8 cellular contexts compared by ENCODE assay signal in genomic region chr13:27920677-27921420, GRCh38. TPM values are rescaled to one million over a fixed set of nuclear protein-coding genes. Genes with fewer than 3 reads are reported as not detected.
DNase-seq lines count a peak whose midpoint lies in the region; ATAC-seq and TF ChIP-seq lines count a peak whose summit lies in the region.

No MANE protein-coding gene starts in this region.

- CTCF ChIA-PET in AG04449 (lab: Yijun Ruan, JAX) (interaction anchor here (1.3 to 1.9 kb wide), 2 partner anchors 33 to 36 kb away, joined by 3 to 10 read pairs; no protein-coding TSS in a partner anchor), OCI-LY7 (lab: Charles Lee; ENCODE audit: unreplicated experiment) (no interaction called here)

- H3K4me1 ChIP-seq in GM23338 (ENCODE audit: insufficient read depth) (peaks cover 48% of the 10 kb centered on the region; the same call in 1 of the 2 replicates), thoracic aorta (ENCODE audit: control insufficient read depth in 1 of 2, low read depth in 2 of 2) (peaks cover 22 to 45% of the 10 kb centered on the region in 2 donors), OCI-LY7 (ENCODE audit: insufficient read depth, low read length, poor library complexity, severe bottlenecking) (no peaks in the 10 kb centered on the region)

- H3K9me3 ChIP-seq in thoracic aorta: no peaks in the 10 kb centered on the region
- H3K9me3 ChIP-seq in OCI-LY7 (ENCODE audit: low read length): no peaks in the 10 kb centered on the region

- peak overlapping the region; percentile 62 for H3K4me3 Mint-ChIP-seq in GM23338
- H3K4me3 Mint-ChIP-seq in activated naive CD8-positive, alpha-beta T cell: peak overlapping the region; percentile 84

- peaks cover 35% of the 10 kb centered on the region for H4K20me1 ChIP-seq in GM23338 (replicated peaks; ENCODE audit: insufficient read depth)
- no peaks in the 10 kb centered on the region for H4K20me1 ChIP-seq in OCI-LY7 (ENCODE audit: insufficient read depth, low read length)

- POLR2A ChIA-PET in AG04449 (lab: Yijun Ruan, JAX) (interaction anchor here (1.1 kb wide), 1 partner anchor 50 kb away, joined by 3 read pairs; no protein-coding TSS in a partner anchor), OCI-LY7 (lab: Charles Lee) (no interaction called here)

- no peak overlapping the region for H3K27ac Mint-ChIP-seq in GM23338
- H3K27ac Mint-ChIP-seq in activated naive CD8-positive, alpha-beta T cell: no peak overlapping the region

- peaks cover 7% of the 10 kb centered on the region; the same call in 2 of the 3 replicates for H3K9me3 Mint-ChIP-seq in GM23338
- H3K9me3 Mint-ChIP-seq in activated naive CD8-positive, alpha-beta T cell (ENCODE audit: low read depth): no peaks in the 10 kb centered on the region

- H3K27ac ChIP-seq in GM23338 (ENCODE audit: low read depth) (no peak overlapping the region), thoracic aorta (no peak overlapping the region), OCI-LY7 (ENCODE audit: low read depth, low read length, poor library complexity, severe bottlenecking) (no peak overlapping the region)

- peaks cover 44% of the 10 kb centered on the region for H3K4me1 Mint-ChIP-seq in GM23338
- peaks cover 38% of the 10 kb centered on the region for H3K4me1 Mint-ChIP-seq in activated naive CD8-positive, alpha-beta T cell (ENCODE audit: low read depth)

- H3K4me3 ChIP-seq in AG04449 (ENCODE audit: low read depth, low read length) (peak overlapping the region; percentile 32), GM23338 (peak overlapping the region; percentile 50), thoracic aorta (peak overlapping the region; percentile 67), OCI-LY7 (ENCODE audit: low read depth, low read length, poor library complexity, severe bottlenecking) (no peak overlapping the region)

- H3K79me2 ChIP-seq in GM23338 (replicated peaks; ENCODE audit: insufficient read depth) (no peaks in the 10 kb centered on the region), OCI-LY7 (ENCODE audit: insufficient read depth, low read depth, low read length) (no peaks in the 10 kb centered on the region)

- peaks cover 98% of the 10 kb centered on the region for H3K27me3 Mint-ChIP-seq in GM23338 (ENCODE audit: insufficient read depth, low read depth, poor library complexity)
- H3K27me3 Mint-ChIP-seq in activated naive CD8-positive, alpha-beta T cell: peaks cover 44% of the 10 kb centered on the region

- DNase-seq in AG04449 (ENCODE audit: low read depth, low spot score) (no peak), GM23338 (ENCODE audit: low spot score) (peak; percentile 52), left kidney (ENCODE audit: low read depth, low spot score) (peak; percentile 63), thoracic aorta (ENCODE audit: low spot score) (no peak), OCI-LY7 (ENCODE audit: low spot score) (no peak)
- no peak for DNase-seq in activated CD4-positive, alpha-beta T cell treated with anti-CD3 and anti-CD28 coated beads for 1 hour

- H3K36me3 ChIP-seq in GM23338 (ENCODE audit: insufficient read depth) (no peaks in the 10 kb centered on the region), thoracic aorta (no peaks in the 10 kb centered on the region), OCI-LY7 (ENCODE audit: insufficient read depth, low read length) (no peaks in the 10 kb centered on the region)

- H3K4me2 ChIP-seq in GM23338 (peak overlapping the region; percentile 73), OCI-LY7 (ENCODE audit: low read length) (no peak overlapping the region)

- H3K9me2 ChIP-seq in GM23338 (ENCODE audit: insufficient read depth) (no peaks in the 10 kb centered on the region), OCI-LY7 (ENCODE audit: insufficient read depth, low read length) (no peaks in the 10 kb centered on the region)

- H2AFZ ChIP-seq in GM23338 (peak overlapping the region; percentile 52; the same call in 1 of the 2 replicates), OCI-LY7 (ENCODE audit: low read length) (no peak overlapping the region)

- peaks cover 44% of the 10 kb centered on the region; the same call in 1 of the 2 replicates for H3F3A ChIP-seq in GM23338 (replicated peaks; ENCODE audit: low read depth)

- intact Hi-C loops in OCI-LY7 (cut with micrococcal nuclease; ENCODE audit: unreplicated experiment): no loop called here

- ATAC-seq in GM23338 (peak; percentile 11), thoracic aorta (ENCODE audit: insufficient number of reproducible peaks, low FRiP score, low read depth) (no peak), GM19397 (IDR thresholded peaks at IDR 0.05; ENCODE audit: unreplicated experiment) (no peak)

- TF ChIP-seq CTCF in AG04449 (IDR thresholded peaks at IDR 0.05; ENCODE audit: insufficient read depth, low read length, missing control alignments) (no peak), GM23338 (conservative IDR thresholded peaks at IDR 0.05; ENCODE audit: low read depth in 2 of 2) (no peak), thoracic aorta (IDR thresholded peaks at IDR 0.05) (no peak), OCI-LY7 (conservative IDR thresholded peaks at IDR 0.05; ENCODE audit: low read length) (no peak)

- H3K27me3 ChIP-seq in GM23338 (ENCODE audit: insufficient read depth) (peaks cover 100% of the 10 kb centered on the region), thoracic aorta (replicated peaks; ENCODE audit: insufficient read depth) (peaks cover 7% of the 10 kb centered on the region)

- BruUV-seq in OCI-LY7 (replicated peaks; lab: Mats Ljungman, UMichigan): no TSS peak

- H3K36me3 Mint-ChIP-seq in GM23338 (ENCODE audit: low read depth): no peaks in the 10 kb centered on the region; the same call in 1 of the 3 replicates
- no peaks in the 10 kb centered on the region for H3K36me3 Mint-ChIP-seq in activated naive CD8-positive, alpha-beta T cell

TF ChIP-seq in GM23338, 12 proteins besides CTCF, POLR2A, EP300 and RAD21 (continues in another document):
- TF ChIP-seq JUNB (IDR thresholded peaks at IDR 0.05; ENCODE audit: unreplicated experiment) (no peak), REST (IDR thresholded peaks at IDR 0.05; ENCODE audit: unreplicated experiment) (no peak), EZH2 (IDR thresholded peaks at IDR 0.05; ENCODE audit: low read depth, unreplicated experiment) (peak; percentile 98)

RNA-seq across cellular contexts. Expression of gene PDX1, which starts 1.0 kb away (rescaled TPM):
- total RNA-seq in GM23338 (2014; rRNA removed; shearing (Covaris generic)): not detected in 2 replicates
- not detected in 2 replicates for polyA plus RNA-seq in GM23338 (2016; fragmentation: Nextera tagmentation; extraction: Ambion mirVana)
- under 1 TPM in 1 of 2 donors, not detected in 1; 0.28 TPM for total RNA-seq in thoracic aorta
- total RNA-seq in OCI-LY7 (2014; rRNA removed; shearing (Covaris generic)): not detected in 2 replicates
- not detected in 2 replicates for total RNA-seq in OCI-LY7 (2022)

RNA-seq across cellular contexts. Expression of gene CDX2, which starts 48.3 kb away (rescaled TPM):
- total RNA-seq in GM23338 (2014; rRNA removed; shearing (Covaris generic)): not detected in 2 replicates
- polyA plus RNA-seq in GM23338 (2016; fragmentation: Nextera tagmentation; extraction: Ambion mirVana): 0.12 TPM in 1 of 2 replicates, not detected in the other
- total RNA-seq in thoracic aorta: not detected
- not detected in 2 replicates for total RNA-seq in OCI-LY7 (2014; rRNA removed; shearing (Covaris generic))
- total RNA-seq in OCI-LY7 (2022): not detected in 2 replicates

Comparison
In these comparisons a context has a peak if more than half of its experiments do, and no peak if none do; other contexts are left out.
1. DNase-seq: peak in GM23338 (single experiment) and left kidney (single experiment); none in AG04449 (single experiment), thoracic aorta (single experiment), OCI-LY7 (single experiment) and activated CD4-positive, alpha-beta T cell treated with anti-CD3 and anti-CD28 coated beads for 1 hour (single experiment).